In the genomic region with DNA sequence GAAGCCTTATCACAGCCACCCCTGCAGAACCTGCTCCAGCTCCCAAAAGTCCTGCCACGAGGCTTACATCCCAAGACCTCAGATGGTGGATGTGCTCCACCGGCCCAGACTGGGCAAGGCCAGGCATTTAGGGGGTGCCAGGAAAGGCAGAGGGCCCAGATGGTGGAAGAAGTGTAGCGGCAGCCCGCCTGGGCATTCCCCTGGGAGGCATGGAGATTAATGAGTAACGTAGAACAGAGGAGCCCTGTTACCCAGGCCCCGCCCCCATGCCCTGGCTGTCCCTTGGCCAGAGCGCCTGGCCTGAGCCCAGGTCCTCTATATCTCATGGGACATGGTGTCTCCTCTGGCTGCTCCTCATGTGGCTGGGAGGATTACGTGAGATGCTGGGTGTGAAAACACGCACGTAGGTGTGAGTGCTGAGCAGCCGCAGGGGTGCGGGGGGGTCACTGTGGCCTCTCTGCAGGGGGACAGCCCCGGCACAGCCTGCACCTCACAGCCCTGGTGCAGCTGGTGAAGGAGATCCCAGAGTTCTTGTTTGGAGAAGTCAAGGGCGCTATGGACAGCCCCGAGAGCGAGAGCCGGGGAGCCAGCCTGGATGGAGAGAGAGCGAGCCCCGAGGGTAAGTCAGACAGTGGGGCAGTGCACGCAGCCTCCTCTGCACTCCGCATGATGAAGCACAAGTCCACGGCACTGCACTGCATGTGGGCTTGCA, we compare ENCODE assay signal across 8 cellular contexts.
DNase-seq lines count a peak whose midpoint lies in the region; ATAC-seq and TF ChIP-seq lines count a peak whose summit lies in the region.

No MANE protein-coding gene starts in this region.

- ATAC-seq in HG02642 (IDR thresholded peaks at IDR 0.05; ENCODE audit: poor library complexity, unreplicated experiment) (peak; percentile 46), HG02870 (IDR thresholded peaks at IDR 0.05; ENCODE audit: unreplicated experiment) (no peak)

- H3K27ac ChIP-seq in coronary artery: peak overlapping the region in 1 of 2 donors; percentile 1

- peak in 13 of 14 donors; percentile 28 to 92 (median 77) for DNase-seq in C1 segment of cervical spinal cord (lab: John Stamatoyannopoulos, UW)
- peak; percentile 69 for DNase-seq in coronary artery (ENCODE audit: low spot score)
- peak; percentile 49 for DNase-seq in middle frontal gyrus (ENCODE audit: extremely low spot score, low spot score)
- DNase-seq in RPMI8226: no peak
- DNase-seq in SHP77 (lab: John Stamatoyannopoulos, UW): no peak
- DNase-seq in AG08396 (ENCODE audit: low spot score): no peak

- no peak overlapping the region for H3K4me3 ChIP-seq in coronary artery

- TF ChIP-seq CTCF in coronary artery (IDR thresholded peaks at IDR 0.05): no peak

Comparison
In these comparisons a context has a peak if more than half of its experiments do, and no peak if none do; other contexts are left out.
1. DNase-seq: peak in C1 segment of cervical spinal cord (13 of 14), coronary artery (single experiment) and middle frontal gyrus (single experiment); none in RPMI8226 (single experiment), SHP77 (0 of 2) and AG08396 (single experiment).